ENCODE assay signal across 8 cellular contexts in the genomic region with DNA sequence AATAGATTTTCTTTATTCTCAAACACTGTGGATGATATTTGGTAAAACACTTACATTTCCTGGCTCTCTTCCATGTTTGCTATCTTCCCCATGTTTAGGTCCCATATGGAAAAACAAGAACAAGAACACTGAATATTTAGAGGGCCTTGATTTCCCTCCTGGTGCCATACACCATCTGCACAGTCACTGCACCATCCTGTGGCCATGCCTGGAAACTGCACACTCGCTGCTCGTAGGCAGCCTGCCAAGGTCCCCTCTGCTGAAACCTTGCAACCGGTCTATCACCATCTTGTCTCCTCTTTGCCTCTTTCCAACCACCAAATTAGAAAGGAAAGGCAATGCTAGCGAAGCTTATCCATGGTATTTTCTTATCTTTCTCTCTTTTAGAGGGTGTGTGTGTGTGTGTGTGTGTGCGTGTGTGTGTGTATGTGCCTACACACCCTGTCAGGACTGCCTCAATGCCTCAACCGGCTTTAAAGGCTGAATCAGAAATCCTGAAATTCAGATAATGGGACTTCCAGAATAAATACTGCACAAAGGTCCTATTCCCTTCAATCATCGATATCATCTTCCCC.
DNase-seq lines count a peak whose midpoint lies in the region; ATAC-seq, FAIRE-seq and TF ChIP-seq lines count a peak whose summit lies in the region.

No MANE protein-coding gene starts in this region.

- H2AFZ ChIP-seq in endothelial cell of umbilical vein (ENCODE audit: low read depth, low read length) = no peak overlapping the region

- H3K4me1 Mint-ChIP-seq in CD4-positive, CD25-positive, alpha-beta regulatory T cell = no peaks in the 10 kb centered on the region
- H3K4me1 Mint-ChIP-seq in natural killer cell = peaks cover 0 to 4% of the 10 kb centered on the region in 2 donors

- H4K20me1 ChIP-seq in endothelial cell of umbilical vein (replicated peaks; ENCODE audit: control insufficient read depth, extremely low read depth, insufficient read depth, low read length) = no peaks in the 10 kb centered on the region

- no peaks in the 10 kb centered on the region for H3K36me3 Mint-ChIP-seq in CD4-positive, CD25-positive, alpha-beta regulatory T cell
- no peaks in the 10 kb centered on the region for H3K36me3 Mint-ChIP-seq in natural killer cell

- H3K4me3 ChIP-seq in CD4-positive, CD25-positive, alpha-beta regulatory T cell (ENCODE audit: low read depth, low read length) = no peak overlapping the region
- no peak overlapping the region for H3K4me3 ChIP-seq in endothelial cell of umbilical vein (replicated peaks in 1 of 3; ENCODE audit: insufficient read depth in 1 of 3, low read depth in 1 of 3, low read length in 3 of 3)

- H3K9ac ChIP-seq in endothelial cell of umbilical vein (replicated peaks; ENCODE audit: extremely low read depth, insufficient read depth, low read length) = no peak overlapping the region

- H3K27me3 ChIP-seq in CD4-positive, CD25-positive, alpha-beta regulatory T cell (ENCODE audit: control insufficient read depth, insufficient read depth, low read length) = no peaks in the 10 kb centered on the region
- H3K27me3 ChIP-seq in endothelial cell of umbilical vein (ENCODE audit: control insufficient read depth in 2 of 2, insufficient read depth in 2 of 2, low read length in 2 of 2) = no peaks in the 10 kb centered on the region

- CTCF ChIA-PET in endothelial cell of umbilical vein (lab: Charles Lee) = interaction anchor here (0.7 to 3.9 kb wide), 6 partner anchors 317 to 771 kb away, joined by 3 to 77 read pairs (median 13); no protein-coding TSS in a partner anchor

- no peaks in the 10 kb centered on the region for H3K36me3 ChIP-seq in CD4-positive, CD25-positive, alpha-beta regulatory T cell (ENCODE audit: control insufficient read depth, insufficient read depth, low read length)
- no peaks in the 10 kb centered on the region for H3K36me3 ChIP-seq in endothelial cell of umbilical vein (ENCODE audit: control insufficient read depth in 2 of 2, extremely low read depth in 1 of 2, insufficient read depth in 2 of 2, low read length in 2 of 2)

- intact Hi-C loops in endothelial cell of umbilical vein (cut with micrococcal nuclease) (loop anchor here (1.0 to 10.0 kb wide), 3 partner anchors 128 to 781 kb away; partner anchors contain the start of gene MBNL3), natural killer cell (cut with micrococcal nuclease) (loop anchor here (2.0 kb wide), 1 partner anchor 122 kb away; no protein-coding TSS in a partner anchor)

- H3K27ac Mint-ChIP-seq in CD4-positive, CD25-positive, alpha-beta regulatory T cell = no peak overlapping the region
- no peak overlapping the region for H3K27ac Mint-ChIP-seq in natural killer cell

- no peaks in the 10 kb centered on the region for H3K9me3 ChIP-seq in CD4-positive, CD25-positive, alpha-beta regulatory T cell (ENCODE audit: control insufficient read depth in 2 of 2, low read length in 2 of 2)
- no peaks in the 10 kb centered on the region for H3K9me3 ChIP-seq in endothelial cell of umbilical vein (replicated peaks; ENCODE audit: control insufficient read depth, insufficient read depth, low read length)

- H3K4me1 ChIP-seq in CD4-positive, CD25-positive, alpha-beta regulatory T cell (ENCODE audit: control insufficient read depth, insufficient read depth, low read length, poor library complexity, severe bottlenecking) = no peaks in the 10 kb centered on the region
- H3K4me1 ChIP-seq in endothelial cell of umbilical vein (ENCODE audit: control insufficient read depth, extremely low read depth, insufficient read depth, low read length) = no peaks in the 10 kb centered on the region

- no peak for ATAC-seq in CD4-positive, CD25-positive, alpha-beta regulatory T cell (ENCODE audit: low read depth in 2 of 2)
- peak; percentile 80 for ATAC-seq in GM19463 (IDR thresholded peaks at IDR 0.05; ENCODE audit: unreplicated experiment)
- peak; percentile 49 to 59 (median 59) for ATAC-seq in natural killer cell
- ATAC-seq in omental fat pad (ENCODE audit: low FRiP score) = no peak

- no TSS peak for BruUV-seq in endothelial cell of umbilical vein (replicated peaks; lab: Mats Ljungman, UMichigan)

- FAIRE-seq in endothelial cell of umbilical vein (lab: Jason Lieb, UNC) = peak; percentile 59

- peaks cover 0 to 1% (median 0%) of the 10 kb centered on the region in 7 donors for H3K9me3 Mint-ChIP-seq in CD4-positive, CD25-positive, alpha-beta regulatory T cell
- H3K9me3 Mint-ChIP-seq in natural killer cell = no peaks in the 10 kb centered on the region

- dilution Hi-C loops in endothelial cell of umbilical vein (cut with MboI; ENCODE audit: extremely low pct_ligation_motif_present, low sequenced_read_pairs) = no loop called here

- peak in 2 of 3 donors; percentile 20 to 28 for DNase-seq in CD4-positive, CD25-positive, alpha-beta regulatory T cell
- DNase-seq in NCI-H2107 (lab: John Stamatoyannopoulos, UW) (peak; percentile 21), endothelial cell of umbilical vein (ENCODE audit: low read depth, low spot score) (peak; percentile 24), natural killer cell (no peak), omental fat pad (ENCODE audit: low spot score) (no peak), mesenteric fat pad (ENCODE audit: low spot score) (no peak)
- peak; percentile 36 to 53 for DNase-seq in activated CD4-positive, alpha-beta T cell treated with anti-CD3 and anti-CD28 coated beads, Interleukin-2, amount 50 U/mL, for 48 hours

- POLR2A ChIA-PET in endothelial cell of umbilical vein (lab: Charles Lee) = no interaction called here

- peaks cover 12% of the 10 kb centered on the region for H3K27me3 Mint-ChIP-seq in CD4-positive, CD25-positive, alpha-beta regulatory T cell
- peaks cover 0 to 26% of the 10 kb centered on the region in 2 donors for H3K27me3 Mint-ChIP-seq in natural killer cell (ENCODE audit: low read depth in 2 of 2)

- no peaks in the 10 kb centered on the region for H3K9me1 ChIP-seq in endothelial cell of umbilical vein (replicated peaks; ENCODE audit: control insufficient read depth, extremely low read depth, insufficient read depth, low read length)

- no peak overlapping the region for H3K4me2 ChIP-seq in endothelial cell of umbilical vein (ENCODE audit: insufficient read depth, low read length)

- no peak for TF ChIP-seq POLR2A in endothelial cell of umbilical vein (IDR thresholded peaks at IDR 0.05; ENCODE audit: low read depth, low read length)

- H3K27ac ChIP-seq in CD4-positive, CD25-positive, alpha-beta regulatory T cell (ENCODE audit: insufficient read depth, low read length, poor library complexity, severe bottlenecking) = no peak overlapping the region
- no peak overlapping the region for H3K27ac ChIP-seq in endothelial cell of umbilical vein (ENCODE audit: insufficient read depth, low read depth, low read length)

- H3K79me2 ChIP-seq in endothelial cell of umbilical vein (ENCODE audit: control insufficient read depth, insufficient read depth, low read length) = no peaks in the 10 kb centered on the region

- H3K4me3 Mint-ChIP-seq in CD4-positive, CD25-positive, alpha-beta regulatory T cell = no peak overlapping the region
- H3K4me3 Mint-ChIP-seq in natural killer cell = no peak overlapping the region

- TF ChIP-seq CTCF in endothelial cell of umbilical vein (IDR thresholded peaks at IDR 0.05; ENCODE audit: extremely low read depth in 1 of 2, insufficient read depth in 1 of 2, low read depth in 1 of 2, low read length in 2 of 2) (peak; percentile 43 to 65), natural killer cell (IDR thresholded peaks at IDR 0.05) (peak; percentile 25), omental fat pad (IDR thresholded peaks at IDR 0.05) (no peak)

TF ChIP-seq in endothelial cell of umbilical vein, 7 proteins besides CTCF, POLR2A, EP300 and RAD21:
- TF ChIP-seq MAX (IDR thresholded peaks at IDR 0.05; ENCODE audit: insufficient read depth, insufficient read length) (no peak), EZH2 (IDR thresholded peaks at IDR 0.05; ENCODE audit: borderline replicate concordance, low read depth, low read length, severe bottlenecking) (no peak), POLR2AphosphoS5 (IDR thresholded peaks at IDR 0.05; ENCODE audit: insufficient read depth, low read depth, low read length) (no peak), MYC (IDR thresholded peaks at IDR 0.05; ENCODE audit: low read depth, low read length) (no peak), GATA2 (IDR thresholded peaks at IDR 0.05; ENCODE audit: insufficient read depth, insufficient read length, low read depth, low read length) (no peak), JUN (IDR thresholded peaks at IDR 0.05; ENCODE audit: borderline replicate concordance, insufficient read depth, insufficient read length, low read depth) (no peak), FOS (IDR thresholded peaks at IDR 0.05; ENCODE audit: borderline replicate concordance, insufficient read depth, low read length) (no peak)

Comparison
In these comparisons a context has a peak if more than half of its experiments do, and no peak if none do; other contexts are left out.
1. ATAC-seq: peak in GM19463 (single experiment) and natural killer cell (3 of 3); none in CD4-positive, CD25-positive, alpha-beta regulatory T cell (0 of 2) and omental fat pad (single experiment).
2. DNase-seq: peak in CD4-positive, CD25-positive, alpha-beta regulatory T cell (2 of 3), NCI-H2107 (single experiment), activated CD4-positive, alpha-beta T cell treated with anti-CD3 and anti-CD28 coated beads, Interleukin-2, amount 50 U/mL, for 48 hours (2 of 2) and endothelial cell of umbilical vein (single experiment); none in natural killer cell (single experiment), omental fat pad (single experiment) and mesenteric fat pad (single experiment).
3. CTCF ChIP-seq: peak in endothelial cell of umbilical vein (2 of 2) and natural killer cell (single experiment); none in omental fat pad (0 of 3).